ENCODE assay signal across 17 cellular contexts in genomic region chr6:164151161-164151728, GRCh38.
DNase-seq lines count a peak whose midpoint lies in the region; TF ChIP-seq lines count a peak whose summit lies in the region.
"Had no signal": no experiment of that assay in that cellular context is flagged by ENCODE, and none has a peak within 500 bp of the region (broad histone marks: within the 10 kb centered on the region; RNA-seq: fewer than 3 reads in every experiment).

No MANE protein-coding gene starts in this region.

- no peak overlapping the region for H2AFZ ChIP-seq in Karpas-422 (ENCODE audit: low read length)

- H3K27ac Mint-ChIP-seq in activated CD4-positive, alpha-beta T cell treated with anti-CD3 and anti-CD28 coated beads, Interleukin-2, amount 10 ng/mL, durations not matched to agents 7 days and 5 days = no peak overlapping the region
- H3K27ac Mint-ChIP-seq: activated CD4-positive, alpha-beta memory T cell treated with anti-CD3 and anti-CD28 coated beads for 36 hours; CD4-positive, CD25-positive, alpha-beta regulatory T cell; dendritic cell treated with granulocyte-macrophage colony-stimulating factor and Interleukin-4, amounts not matched to agents 40 ng/mL and 50 ng/mL, for 4 days; T-helper 2 cell treated with Interferon-gamma antibody and Interleukin-4, amounts not matched to agents 5 μg/mL and 100 μg/mL, for 36 hours had no signal

- H3K36me3 ChIP-seq in HUES64 (ENCODE audit: insufficient read depth, low read length) = no peaks in the 10 kb centered on the region
- no peaks in the 10 kb centered on the region for H3K36me3 ChIP-seq in prostate gland
- no peaks in the 10 kb centered on the region for H3K36me3 ChIP-seq in Karpas-422 (ENCODE audit: insufficient read depth, low read length)
- H3K36me3 ChIP-seq: gastrocnemius medialis had no signal

- H3K27me3 Mint-ChIP-seq in activated CD4-positive, alpha-beta T cell treated with anti-CD3 and anti-CD28 coated beads, Interleukin-2, amount 10 ng/mL, durations not matched to agents 7 days and 5 days = no peaks in the 10 kb centered on the region
- H3K27me3 Mint-ChIP-seq: CD4-positive, CD25-positive, alpha-beta regulatory T cell; dendritic cell treated with granulocyte-macrophage colony-stimulating factor and Interleukin-4, amounts not matched to agents 40 ng/mL and 50 ng/mL, for 4 days had no signal

- TF ChIP-seq POLR2A in prostate gland (IDR thresholded peaks at IDR 0.05) = no peak

- DNase-seq in NCI-H748 treated with DMSO at 0.1 percent for 48 hours (lab: John Stamatoyannopoulos, UW) (peak; percentile 55), head of caudate nucleus (peak; percentile 42 to 84 (median 68)), prostate gland (ENCODE audit: low spot score) (peak; percentile 85), Kasumi-1 (lab: John Stamatoyannopoulos, UW) (no peak), Karpas-422 (no peak), LoVo (ENCODE audit: low spot score) (no peak)
- DNase-seq in activated CD4-positive, alpha-beta T cell treated with anti-CD3 and anti-CD28 coated beads, Interleukin-2, amount 10 ng/mL, durations not matched to agents 7 days and 5 days = no peak
- DNase-seq: activated CD4-positive, alpha-beta memory T cell treated with anti-CD3 and anti-CD28 coated beads for 36 hours; activated naive CD4-positive, alpha-beta T cell; CD4-positive, CD25-positive, alpha-beta regulatory T cell; MV-4-11; stimulated activated CD4-positive, alpha-beta T cell treated with anti-CD3 and anti-CD28 coated beads, Interleukin-4, amount 100 ng/mL, for 24 hours; stimulated activated naive CD8-positive, alpha-beta T cell treated with anti-CD3 and anti-CD28 coated beads, Interleukin-15, Interleukin-2, amounts not matched to agents 100 U/mL and 50 U/mL, for 24 hours had no signal

- H3K9me2 ChIP-seq in Karpas-422 (replicated peaks; ENCODE audit: insufficient read depth, low read length) = no peaks in the 10 kb centered on the region

- no peaks in the 10 kb centered on the region for H3K9me3 ChIP-seq in HUES64 (ENCODE audit: insufficient read depth, low read depth, low read length)
- no peaks in the 10 kb centered on the region for H3K9me3 ChIP-seq in prostate gland
- peaks cover 17% of the 10 kb centered on the region for H3K9me3 ChIP-seq in Karpas-422 (ENCODE audit: low read length)
- H3K9me3 ChIP-seq: gastrocnemius medialis had no signal

- no peaks in the 10 kb centered on the region for H3K36me3 Mint-ChIP-seq in activated CD4-positive, alpha-beta T cell treated with anti-CD3 and anti-CD28 coated beads, Interleukin-2, amount 10 ng/mL, durations not matched to agents 7 days and 5 days (ENCODE audit: low read depth)
- H3K36me3 Mint-ChIP-seq: activated CD4-positive, alpha-beta memory T cell treated with anti-CD3 and anti-CD28 coated beads for 36 hours; CD4-positive, CD25-positive, alpha-beta regulatory T cell had no signal

- CTCF ChIA-PET in activated CD4-positive, alpha-beta T cell treated with anti-CD3 and anti-CD28 coated beads, Interleukin-2, amount 10 ng/mL, durations not matched to agents 7 days and 5 days (lab: Charles Lee) = no interaction called here

- no peak overlapping the region for H3K4me3 Mint-ChIP-seq in activated CD4-positive, alpha-beta T cell treated with anti-CD3 and anti-CD28 coated beads, Interleukin-2, amount 10 ng/mL, durations not matched to agents 7 days and 5 days
- H3K4me3 Mint-ChIP-seq: activated CD4-positive, alpha-beta memory T cell treated with anti-CD3 and anti-CD28 coated beads for 36 hours; CD4-positive, CD25-positive, alpha-beta regulatory T cell; dendritic cell treated with granulocyte-macrophage colony-stimulating factor and Interleukin-4, amounts not matched to agents 40 ng/mL and 50 ng/mL, for 4 days; T-helper 2 cell treated with Interferon-gamma antibody and Interleukin-4, amounts not matched to agents 5 μg/mL and 100 μg/mL, for 36 hours had no signal

- H3K4me1 ChIP-seq in HUES64 (ENCODE audit: insufficient read depth, low read length) (peaks cover 8% of the 10 kb centered on the region; the same call in 1 of the 2 replicates), prostate gland (replicated peaks) (peaks cover 6% of the 10 kb centered on the region), Karpas-422 (ENCODE audit: low read length) (no peaks in the 10 kb centered on the region)

- no peaks in the 10 kb centered on the region for H3K9me3 Mint-ChIP-seq in activated CD4-positive, alpha-beta T cell treated with anti-CD3 and anti-CD28 coated beads, Interleukin-2, amount 10 ng/mL, durations not matched to agents 7 days and 5 days
- H3K9me3 Mint-ChIP-seq: activated CD4-positive, alpha-beta memory T cell treated with anti-CD3 and anti-CD28 coated beads for 36 hours; T-helper 2 cell treated with Interferon-gamma antibody and Interleukin-4, amounts not matched to agents 5 μg/mL and 100 μg/mL, for 36 hours had no signal

- H3K79me2 ChIP-seq in Karpas-422 (ENCODE audit: low read length) = no peaks in the 10 kb centered on the region

- H3K4me3 ChIP-seq in HUES64 (ENCODE audit: low read length) (no peak overlapping the region), prostate gland (no peak overlapping the region), Karpas-422 (ENCODE audit: low read length) (no peak overlapping the region)
- H3K4me3 ChIP-seq: gastrocnemius medialis had no signal

- WGBS in HUES64 = 84% methylated on average over 8 of the region's 8 CpGs
- 19% methylated on average over 8 of the region's 8 CpGs for WGBS in prostate gland

- H3K27ac ChIP-seq in HUES64 (ENCODE audit: low read depth, low read length) (peak overlapping the region; percentile 27; the same call in 1 of the 2 replicates), prostate gland (peak overlapping the region; percentile 9 to 61), Karpas-422 (ENCODE audit: low read length) (no peak overlapping the region)

- H3K27me3 ChIP-seq in HUES64 (ENCODE audit: insufficient read depth, low read length) (no peaks in the 10 kb centered on the region), prostate gland (replicated peaks; ENCODE audit: insufficient read depth) (no peaks in the 10 kb centered on the region), Karpas-422 (ENCODE audit: low read length) (no peaks in the 10 kb centered on the region)
- H3K27me3 ChIP-seq: gastrocnemius medialis had no signal

- no peak overlapping the region for H3K4me2 ChIP-seq in Karpas-422 (ENCODE audit: low read depth, low read length, poor library complexity, severe bottlenecking)

- intact Hi-C loops in head of caudate nucleus (cut with DNase I) (no loop called here), prostate gland (cut with DNase I) (no loop called here)

- POLR2A ChIA-PET in activated CD4-positive, alpha-beta T cell treated with anti-CD3 and anti-CD28 coated beads, Interleukin-2, amount 10 ng/mL, durations not matched to agents 7 days and 5 days (lab: Charles Lee) = no interaction called here

- H3K9ac ChIP-seq in HUES64 (ENCODE audit: low read depth, low read length) (no peak overlapping the region; the same call in 1 of the 2 replicates), Karpas-422 (ENCODE audit: low read length) (no peak overlapping the region)

- TF ChIP-seq CTCF in prostate gland (IDR thresholded peaks at IDR 0.05) = no peak

- H3K4me1 Mint-ChIP-seq in activated CD4-positive, alpha-beta T cell treated with anti-CD3 and anti-CD28 coated beads, Interleukin-2, amount 10 ng/mL, durations not matched to agents 7 days and 5 days = no peaks in the 10 kb centered on the region

- H4K20me1 ChIP-seq in Karpas-422 (ENCODE audit: insufficient read depth, low read depth, low read length) = no peaks in the 10 kb centered on the region

Comparison
In these comparisons a context has a peak if more than half of its experiments do, and no peak if none do; other contexts are left out.
1. DNase-seq: peak in NCI-H748 treated with DMSO at 0.1 percent for 48 hours (single experiment), head of caudate nucleus (42 of 42) and prostate gland (single experiment); none in Kasumi-1 (0 of 2), Karpas-422 (single experiment), LoVo (single experiment) and activated CD4-positive, alpha-beta T cell treated with anti-CD3 and anti-CD28 coated beads, Interleukin-2, amount 10 ng/mL, durations not matched to agents 7 days and 5 days (single experiment).